34 cellular contexts compared by ENCODE assay signal in genomic region chr4:109121561-109121960, GRCh38.
"Had no signal": no experiment of that assay in that cellular context is flagged by ENCODE, and none has a peak within 500 bp of the region (broad histone marks: within the 10 kb centered on the region; RNA-seq: fewer than 3 reads in every experiment).

No MANE protein-coding gene starts in this region.

- H3K4me3 ChIP-seq: adrenal gland, ascending aorta, body of pancreas, breast epithelium, cardiac muscle cell had no signal

- H3K36me3 ChIP-seq: adrenal gland, ascending aorta, brain microvascular endothelial cell, breast epithelium, cardiac muscle cell had no signal

- H3K4me1 ChIP-seq: adrenal gland, ascending aorta, body of pancreas, breast epithelium had no signal

- H3K27me3 ChIP-seq: adrenal gland, ascending aorta, body of pancreas, brain microvascular endothelial cell, breast epithelium, cardiac muscle cell had no signal

- ATAC-seq: activated naive CD4-positive, alpha-beta T cell treated with anti-CD3 and anti-CD28 coated beads, Interleukin-2, amount 50 U/mL, for 72 hours; activated naive CD8-positive, alpha-beta T cell treated with anti-CD3 and anti-CD28 coated beads, Interleukin-2, amount 50 U/mL, for 24 hours; activated T-cell treated with anti-CD3 and anti-CD28 coated beads, Interleukin-2, amount 50 U/mL, for 4 hours; activated T-cell treated with anti-CD3 and anti-CD28 coated beads, Interleukin-2, amount 50 U/mL, for 72 hours; activated T-helper 17 cell treated with anti-CD3 and anti-CD28 coated beads, Interleukin-2, amount 50 U/mL, for 72 hours; body of pancreas had no signal

- H3K9me3 ChIP-seq: ascending aorta, body of pancreas had no signal

- DNase-seq: activated effector memory CD4-positive, alpha-beta T cell treated with anti-CD3 and anti-CD28 coated beads, Interleukin-2, amount 50 U/mL, for 16 hours; activated effector memory CD4-positive, alpha-beta T cell treated with Interleukin-2 at 50 U/mL for 16 hours; activated gamma-delta T cell; activated gamma-delta T cell treated with Interleukin-2 at 50 U/mL for 16 hours; activated naive CD4-positive, alpha-beta T cell; activated naive CD4-positive, alpha-beta T cell treated with anti-CD3 and anti-CD28 coated beads for 36 hours; activated naive CD4-positive, alpha-beta T cell treated with anti-CD3 and anti-CD28 coated beads, Interleukin-2, amount 10 ng/mL, durations not matched to agents 7 days and 5 days; activated naive CD4-positive, alpha-beta T cell treated with anti-CD3 and anti-CD28 coated beads, Interleukin-2, amount 50 U/mL, for 16 hours; activated naive CD4-positive, alpha-beta T cell treated with Interleukin-2 at 50 U/mL for 16 hours; activated naive CD8-positive, alpha-beta T cell treated with anti-CD3 and anti-CD28 coated beads for 36 hours; activated naive CD8-positive, alpha-beta T cell treated with anti-CD3 and anti-CD28 coated beads, Interleukin-2, amount 10 ng/mL, durations not matched to agents 7 days and 5 days; activated naive CD8-positive, alpha-beta T cell treated with anti-CD3 and anti-CD28 coated beads, Interleukin-2, amount 50 U/mL, for 24 hours; activated T-cell treated with anti-CD3 and anti-CD28 coated beads, Interleukin-2, amount 50 U/mL, for 1 hour; activated T-cell treated with anti-CD3 and anti-CD28 coated beads, Interleukin-2, amount 50 U/mL, for 24 hours; activated T-cell treated with anti-CD3 and anti-CD28 coated beads, Interleukin-2, amount 50 U/mL, for 4 hours; activated T-cell treated with anti-CD3 and anti-CD28 coated beads, Interleukin-2, amount 50 U/mL, for 48 hours; activated T-cell treated with anti-CD3 and anti-CD28 coated beads, Interleukin-2, amount 50 U/mL, for 72 hours; adrenal gland; amniotic stem cell; amygdala; anterior cingulate cortex; aorta; body of pancreas; brain microvascular endothelial cell; caudate nucleus; central memory CD4-positive, alpha-beta T cell; cerebellar nuclear complex had no signal

- FAIRE-seq: astrocyte, bronchial epithelial cell had no signal

- H3K27ac ChIP-seq: adrenal gland, ascending aorta, body of pancreas, brain microvascular endothelial cell, breast epithelium, cardiac muscle cell had no signal
